ENCODE assay signal across 14 cellular contexts in the genomic region with DNA sequence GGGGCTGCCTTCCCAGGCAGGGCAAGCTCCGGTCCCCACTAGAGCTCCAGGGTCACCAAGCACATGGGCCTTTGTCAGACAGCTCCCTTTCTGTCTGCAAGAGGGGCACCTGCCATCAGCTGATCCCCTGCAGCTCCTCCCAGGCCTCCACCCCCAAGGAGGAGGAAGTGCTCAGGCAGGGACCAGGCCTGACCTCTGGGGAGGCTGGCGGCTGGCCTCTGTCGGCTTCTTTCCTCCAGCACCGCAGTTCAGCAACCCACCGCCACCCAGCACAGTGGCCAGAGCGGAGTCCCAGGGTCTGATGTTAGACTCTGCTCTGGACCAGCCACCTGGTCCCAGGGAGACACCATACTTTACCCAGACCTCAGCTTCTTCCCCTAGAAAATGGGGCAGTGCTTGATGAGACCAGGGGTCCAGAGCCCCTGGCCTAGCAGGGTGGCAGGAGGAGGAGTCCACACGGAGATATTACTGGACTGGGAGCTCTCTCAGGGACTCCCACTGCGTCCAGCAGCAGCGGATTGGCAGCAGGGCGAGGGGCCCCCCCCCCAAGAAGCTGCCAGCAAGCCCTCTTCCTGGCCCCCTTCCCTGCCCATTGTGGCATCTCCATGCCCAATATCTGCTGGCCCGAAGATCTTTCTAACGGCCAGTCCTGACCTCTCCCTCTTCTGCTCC. TPM values are rescaled to one million over a fixed set of nuclear protein-coding genes. Genes with fewer than 3 reads are reported as not detected.
DNase-seq lines count a peak whose midpoint lies in the region; ATAC-seq and TF ChIP-seq lines count a peak whose summit lies in the region.
"Had no signal": no experiment of that assay in that cellular context is flagged by ENCODE, and none has a peak within 500 bp of the region (broad histone marks: within the 10 kb centered on the region; RNA-seq: fewer than 3 reads in every experiment).

No MANE protein-coding gene starts in this region.

- ATAC-seq in GM18868 (IDR thresholded peaks at IDR 0.05; ENCODE audit: unreplicated experiment) (peak; percentile 5), HG03432 (IDR thresholded peaks at IDR 0.05; ENCODE audit: unreplicated experiment) (peak; percentile 26), body of pancreas (no peak)
- ATAC-seq: activated CD8-positive, alpha-beta memory T cell treated with anti-CD3 and anti-CD28 coated beads, Interleukin-2, amount 10 ng/mL, durations not matched to agents 7 days and 5 days had no signal

- H3K9me3 ChIP-seq in sigmoid colon, result no peaks in the 10 kb centered on the region
- H3K9me3 ChIP-seq in effector memory CD4-positive, alpha-beta T cell (ENCODE audit: control insufficient read depth, low read length), result no peaks in the 10 kb centered on the region
- H3K9me3 ChIP-seq in body of pancreas, result no peaks in the 10 kb centered on the region
- H3K9me3 ChIP-seq: SJSA1, tibial nerve had no signal

- intact Hi-C loops in sigmoid colon (cut with DNase I) (no loop called here), body of pancreas (cut with DNase I) (no loop called here)

- H3K36me3 ChIP-seq in sigmoid colon (peaks cover 0 to 15% (median 6%) of the 10 kb centered on the region in 4 donors), body of pancreas (replicated peaks in 1 of 2; ENCODE audit: insufficient read depth in 1 of 2, low read depth in 2 of 2) (peaks cover 0 to 2% of the 10 kb centered on the region in 2 donors)
- peaks cover 10% of the 10 kb centered on the region for H3K36me3 ChIP-seq in effector memory CD4-positive, alpha-beta T cell (ENCODE audit: control insufficient read depth, insufficient read depth, low read length)

- H3K4me3 ChIP-seq in sigmoid colon (no peak overlapping the region), body of pancreas (no peak overlapping the region)
- no peak overlapping the region for H3K4me3 ChIP-seq in effector memory CD4-positive, alpha-beta T cell (ENCODE audit: insufficient read depth, low read depth, low read length, poor library complexity, severe bottlenecking)
- H3K4me3 ChIP-seq: SJSA1, tibial nerve had no signal

- H3K4me1 ChIP-seq in sigmoid colon (peaks cover 0 to 22% (median 21%) of the 10 kb centered on the region in 4 donors), body of pancreas (peaks cover 14% of the 10 kb centered on the region)
- no peaks in the 10 kb centered on the region for H3K4me1 ChIP-seq in effector memory CD4-positive, alpha-beta T cell (ENCODE audit: control insufficient read depth, insufficient read depth, low read length, poor library complexity, severe bottlenecking)
- H3K4me1 ChIP-seq: SJSA1 had no signal

- no peak for TF ChIP-seq CTCF in sigmoid colon (IDR thresholded peaks at IDR 0.05)
- TF ChIP-seq CTCF in body of pancreas (IDR thresholded peaks at IDR 0.05), result no peak

- H3K27ac ChIP-seq in cingulate gyrus (ENCODE audit: low read depth, low read length) (peak overlapping the region; percentile 67), sigmoid colon (peak overlapping the region in 3 of 4 donors; percentile 66 to 68 (median 67)), body of pancreas (no peak overlapping the region)
- H3K27ac ChIP-seq in effector memory CD4-positive, alpha-beta T cell (ENCODE audit: insufficient read depth, low read length, poor library complexity, severe bottlenecking), result no peak overlapping the region
- H3K27ac ChIP-seq: SJSA1 had no signal

- H3K27me3 ChIP-seq in sigmoid colon (no peaks in the 10 kb centered on the region), body of pancreas (no peaks in the 10 kb centered on the region)
- H3K27me3 ChIP-seq in effector memory CD4-positive, alpha-beta T cell (replicated peaks; ENCODE audit: control insufficient read depth, insufficient read depth, low read length, poor library complexity, severe bottlenecking), result no peaks in the 10 kb centered on the region
- H3K27me3 ChIP-seq: SJSA1, tibial nerve had no signal

- 84 to 92% methylated on average over 12 of the region's 12 CpGs for WGBS in sigmoid colon, 2 donors
- WGBS in body of pancreas, 2 donors, result 75 to 81% methylated on average over 9 to 12 of the region's 12 CpGs

- TF ChIP-seq POLR2A in sigmoid colon (IDR thresholded peaks at IDR 0.05), result no peak
- no peak for TF ChIP-seq POLR2A in body of pancreas (IDR thresholded peaks at IDR 0.05)
- no peak for TF ChIP-seq POLR2A in erythroblast (IDR thresholded peaks at IDR 0.05; ENCODE audit: low read length)

- DNase-seq in sigmoid colon (no peak), body of pancreas (no peak), erythroblast (lab: John Stamatoyannopoulos, UW) (no peak), NCI-H2171 treated with DMSO at 0.1 percent for 48 hours (lab: John Stamatoyannopoulos, UW) (no peak)
- no peak for DNase-seq in effector memory CD4-positive, alpha-beta T cell
- DNase-seq: activated CD8-positive, alpha-beta memory T cell treated with anti-CD3 and anti-CD28 coated beads, Interleukin-2, amount 10 ng/mL, durations not matched to agents 7 days and 5 days; GDM1; NCI-H1417 treated with DMSO at 0.1 percent for 48 hours; stimulated activated CD4-positive, alpha-beta T cell treated with anti-CD3 and anti-CD28 coated beads, Interleukin-2, amount 100 ng/mL, for 24 hours had no signal

- no peak for TF ChIP-seq EP300 in sigmoid colon (IDR thresholded peaks at IDR 0.05)

RNA-seq across cellular contexts. Expression of gene NKPD1, which starts 24.1 kb away (rescaled TPM):
- under 1 TPM in 1 of 4 donors, not detected in 3; 0.83 TPM for total RNA-seq in sigmoid colon
- polyA plus RNA-seq in sigmoid colon, result under 1 TPM in 1 of 3 donors, not detected in 2; 0.12 TPM
- not detected for total RNA-seq in body of pancreas
- total RNA-seq: SJSA1 had no signal

RNA-seq across cellular contexts. Expression of gene TRAPPC6A, which starts 41.4 kb away (rescaled TPM):
- 10 to 100 TPM; 15.1 to 36.4 (median 27.2) TPM for total RNA-seq in sigmoid colon
- polyA plus RNA-seq in sigmoid colon, result 10 to 100 TPM; 50.3 to 67.5 (median 66.1) TPM
- 1 to 10 TPM in 1 of 2 donors, not detected in 1; 8.3 TPM for total RNA-seq in body of pancreas

RNA-seq across cellular contexts. Expression of gene BLOC1S3, which starts 41.9 kb away (rescaled TPM):
- 10 to 100 TPM in 1 of 4 donors, 1 to 10 TPM in 3; 6.1 to 10.9 (median 7.8) TPM for total RNA-seq in sigmoid colon
- polyA plus RNA-seq in sigmoid colon, result 1 to 10 TPM; 2.8 to 7.0 (median 3.0) TPM
- 10 to 100 TPM in 1 of 2 donors, 1 to 10 TPM in 1; 4.9 to 12.5 TPM for total RNA-seq in body of pancreas

RNA-seq across cellular contexts. Expression of gene PPP1R37, which starts 43.7 kb away (rescaled TPM):
- total RNA-seq in sigmoid colon, result 10 to 100 TPM; 17.8 to 23.2 (median 19.9) TPM
- polyA plus RNA-seq in sigmoid colon, result 10 to 100 TPM; 21.6 to 32.5 (median 22.4) TPM
- total RNA-seq in body of pancreas, result 10 to 100 TPM; 16.6 to 49.8 TPM

RNA-seq across cellular contexts. Expression of gene GEMIN7, which starts 57.6 kb away (rescaled TPM):
- total RNA-seq in sigmoid colon (10 to 100 TPM; 10.3 to 18.2 (median 16.2) TPM), body of pancreas (10 to 100 TPM; 15.8 to 19.5 TPM)
- polyA plus RNA-seq in sigmoid colon, result 10 to 100 TPM; 27.0 to 31.2 (median 30.6) TPM

Comparison
In these comparisons a context has a peak if more than half of its experiments do, and no peak if none do; other contexts are left out.
1. H3K27ac ChIP-seq: peak in cingulate gyrus (single experiment) and sigmoid colon (3 of 4); none in effector memory CD4-positive, alpha-beta T cell (single experiment) and body of pancreas (0 of 4).